8 cellular contexts compared by ENCODE assay signal in the genomic region with DNA sequence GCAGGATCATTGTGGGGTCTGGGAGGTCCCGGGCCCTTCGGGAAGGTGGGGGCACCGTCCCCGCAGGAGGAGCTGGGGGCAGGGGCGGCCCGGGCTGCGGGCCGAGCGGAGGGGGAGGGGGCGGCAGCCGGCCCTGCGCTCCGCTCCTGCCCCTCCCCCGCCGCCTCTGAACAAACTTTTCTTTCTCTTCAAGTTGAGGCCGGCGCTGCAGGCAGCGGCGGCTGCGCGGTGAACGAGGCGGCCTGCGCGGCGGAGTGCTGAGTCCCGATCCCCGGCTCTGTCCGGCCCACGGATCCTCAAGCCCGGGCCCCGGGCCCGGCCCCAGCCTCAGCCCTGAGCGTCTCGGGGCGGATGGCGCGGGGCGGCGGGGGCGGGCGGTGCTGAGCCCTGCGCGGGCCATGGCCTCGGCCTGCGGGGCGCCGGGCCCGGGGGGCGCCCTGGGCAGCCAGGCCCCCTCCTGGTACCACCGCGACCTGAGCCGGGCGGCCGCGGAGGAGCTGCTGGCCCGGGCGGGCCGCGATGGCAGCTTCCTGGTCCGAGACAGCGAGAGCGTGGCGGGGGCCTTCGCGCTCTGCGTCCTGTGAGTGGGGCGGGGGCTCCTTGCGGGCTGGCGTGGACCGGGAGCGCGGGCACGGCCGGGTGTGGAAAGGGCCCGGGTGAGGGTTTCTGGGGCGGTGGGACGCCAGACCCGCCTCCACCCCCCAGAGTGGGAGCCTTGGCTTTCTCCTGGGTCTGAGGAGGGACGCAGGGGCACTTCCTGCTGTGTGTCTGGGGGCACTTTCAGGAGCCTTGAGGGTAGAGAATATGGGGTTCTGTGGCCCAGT. TPM values are rescaled to one million over a fixed set of nuclear protein-coding genes. Genes with fewer than 3 reads are reported as not detected.
A peak's percentile ranks its signal among the peaks of the same experiment; 100 is the strongest.
DNase-seq lines count a peak whose midpoint lies in the region; ATAC-seq and TF ChIP-seq lines count a peak whose summit lies in the region.

A gene with protein sequence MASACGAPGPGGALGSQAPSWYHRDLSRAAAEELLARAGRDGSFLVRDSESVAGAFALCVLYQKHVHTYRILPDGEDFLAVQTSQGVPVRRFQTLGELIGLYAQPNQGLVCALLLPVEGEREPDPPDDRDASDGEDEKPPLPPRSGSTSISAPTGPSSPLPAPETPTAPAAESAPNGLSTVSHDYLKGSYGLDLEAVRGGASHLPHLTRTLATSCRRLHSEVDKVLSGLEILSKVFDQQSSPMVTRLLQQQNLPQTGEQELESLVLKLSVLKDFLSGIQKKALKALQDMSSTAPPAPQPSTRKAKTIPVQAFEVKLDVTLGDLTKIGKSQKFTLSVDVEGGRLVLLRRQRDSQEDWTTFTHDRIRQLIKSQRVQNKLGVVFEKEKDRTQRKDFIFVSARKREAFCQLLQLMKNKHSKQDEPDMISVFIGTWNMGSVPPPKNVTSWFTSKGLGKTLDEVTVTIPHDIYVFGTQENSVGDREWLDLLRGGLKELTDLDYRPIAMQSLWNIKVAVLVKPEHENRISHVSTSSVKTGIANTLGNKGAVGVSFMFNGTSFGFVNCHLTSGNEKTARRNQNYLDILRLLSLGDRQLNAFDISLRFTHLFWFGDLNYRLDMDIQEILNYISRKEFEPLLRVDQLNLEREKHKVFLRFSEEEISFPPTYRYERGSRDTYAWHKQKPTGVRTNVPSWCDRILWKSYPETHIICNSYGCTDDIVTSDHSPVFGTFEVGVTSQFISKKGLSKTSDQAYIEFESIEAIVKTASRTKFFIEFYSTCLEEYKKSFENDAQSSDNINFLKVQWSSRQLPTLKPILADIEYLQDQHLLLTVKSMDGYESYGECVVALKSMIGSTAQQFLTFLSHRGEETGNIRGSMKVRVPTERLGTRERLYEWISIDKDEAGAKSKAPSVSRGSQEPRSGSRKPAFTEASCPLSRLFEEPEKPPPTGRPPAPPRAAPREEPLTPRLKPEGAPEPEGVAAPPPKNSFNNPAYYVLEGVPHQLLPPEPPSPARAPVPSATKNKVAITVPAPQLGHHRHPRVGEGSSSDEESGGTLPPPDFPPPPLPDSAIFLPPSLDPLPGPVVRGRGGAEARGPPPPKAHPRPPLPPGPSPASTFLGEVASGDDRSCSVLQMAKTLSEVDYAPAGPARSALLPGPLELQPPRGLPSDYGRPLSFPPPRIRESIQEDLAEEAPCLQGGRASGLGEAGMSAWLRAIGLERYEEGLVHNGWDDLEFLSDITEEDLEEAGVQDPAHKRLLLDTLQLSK (plus strand): TSS at position 181 of the 824 bp plus-strand sequence. CDS start 218 bp downstream, at position 399.

- peaks cover 0 to 27% of the 10 kb centered on the region in 2 donors for H3K36me3 ChIP-seq in lung (ENCODE audit: control insufficient read depth in 2 of 2, insufficient read depth in 2 of 2, low read length in 2 of 2)

- peak within 1 kb of the TSS; percentile 95 for H3K4me3 Mint-ChIP-seq in stimulated activated memory B cell treated with anti-CD40 and anti-IgM and Interleukin-4, amounts not matched to agents 10 μg/mL and 1 μg/mL and 100 μg/mL, for 72 hours

- peaks cover 12% of the 10 kb centered on the region for H3K36me3 Mint-ChIP-seq in stimulated activated memory B cell treated with anti-CD40 and anti-IgM and Interleukin-4, amounts not matched to agents 10 μg/mL and 1 μg/mL and 100 μg/mL, for 72 hours

- no peaks in the 10 kb centered on the region for H3K9me3 Mint-ChIP-seq in stimulated activated memory B cell treated with anti-CD40 and anti-IgM and Interleukin-4, amounts not matched to agents 10 μg/mL and 1 μg/mL and 100 μg/mL, for 72 hours

- H3K4me1 Mint-ChIP-seq in stimulated activated memory B cell treated with anti-CD40 and anti-IgM and Interleukin-4, amounts not matched to agents 10 μg/mL and 1 μg/mL and 100 μg/mL, for 72 hours, result peaks cover 54% of the 10 kb centered on the region

- H3K27me3 ChIP-seq in lung (ENCODE audit: control insufficient read depth, insufficient read depth), result no peaks in the 10 kb centered on the region

- H3K4me3 ChIP-seq in WI38 (ENCODE audit: low read depth, low read length) (peak within 1 kb of the TSS; percentile 97), lung (peak within 1 kb of the TSS; percentile 57)

- H3K27ac ChIP-seq in lung (ENCODE audit: low read depth in 1 of 2, low read length in 1 of 2), result peak within 1 kb of the TSS; percentile 98 to 99

- ATAC-seq in lung (ENCODE audit: insufficient read depth, low FRiP score), result no peak
- peak; percentile 1 for ATAC-seq in stimulated activated memory B cell treated with anti-CD40 and anti-IgM and Interleukin-4, amounts not matched to agents 10 μg/mL and 1 μg/mL and 100 μg/mL, for 72 hours
- no peak for ATAC-seq in HG03025 (IDR thresholded peaks at IDR 0.05; ENCODE audit: low FRiP score, unreplicated experiment)

- no peaks in the 10 kb centered on the region for H3K27me3 Mint-ChIP-seq in stimulated activated memory B cell treated with anti-CD40 and anti-IgM and Interleukin-4, amounts not matched to agents 10 μg/mL and 1 μg/mL and 100 μg/mL, for 72 hours

- TF ChIP-seq CTCF in WI38 (IDR thresholded peaks at IDR 0.05; ENCODE audit: low read depth, low read length) (no peak), lung (IDR thresholded peaks at IDR 0.05; ENCODE audit: control extremely low read depth, extremely low read depth) (no peak)

- 0 to 1% methylated on average over 55 to 80 of the region's 80 CpGs for WGBS in lung, 2 donors

- peak within 1 kb of the TSS; percentile 98 for H3K27ac Mint-ChIP-seq in stimulated activated memory B cell treated with anti-CD40 and anti-IgM and Interleukin-4, amounts not matched to agents 10 μg/mL and 1 μg/mL and 100 μg/mL, for 72 hours

- peaks cover 4 to 9% of the 10 kb centered on the region in 2 donors for H3K4me1 ChIP-seq in lung (ENCODE audit: control insufficient read depth in 2 of 2, insufficient read depth in 2 of 2, low read length in 2 of 2)

- DNase-seq in AG08396 (ENCODE audit: low spot score) (peak; percentile 53), H4 (ENCODE audit: low spot score) (no peak), ecto neural progenitor cell (ENCODE audit: low spot score) (peak; percentile 65), lung (ENCODE audit: low spot score) (peak; percentile 45), NCI-H2196 treated with DMSO at 0.1 percent for 48 hours (lab: John Stamatoyannopoulos, UW; ENCODE audit: unreplicated experiment) (no peak)

- no peaks in the 10 kb centered on the region for H3K9me3 ChIP-seq in lung (ENCODE audit: control insufficient read depth in 2 of 2, insufficient read depth in 1 of 2, low read length in 1 of 2)

RNA-seq across cellular contexts. Expression of the gene that starts here (rescaled TPM):
- 23.6 and 40.7 TPM in 2 replicates for total RNA-seq in H4 (2014; rRNA removed; shearing (Covaris generic))
- 100 to 1,000 TPM in 1 of 2 donors, 10 to 100 TPM in 1; 76.7 to 199 TPM for total RNA-seq in lung
- 100 to 1,000 TPM in 1 of 2 donors, 10 to 100 TPM in 1; 66.3 to 107 TPM for polyA plus RNA-seq in lung

Comparison
In these comparisons a context has a peak if more than half of its experiments do, and no peak if none do; other contexts are left out.
1. DNase-seq: peak in AG08396 (single experiment), ecto neural progenitor cell (single experiment) and lung (single experiment); none in H4 (single experiment) and NCI-H2196 treated with DMSO at 0.1 percent for 48 hours (single experiment).